Comparison of ENCODE assay signal across 10 cellular contexts in genomic region chr9:97972753-97973152, GRCh38. TPM values are rescaled to one million over a fixed set of nuclear protein-coding genes. Genes with fewer than 3 reads are reported as not detected.
"Had no signal": no experiment of that assay in that cellular context is flagged by ENCODE, and none has a peak within 500 bp of the region (broad histone marks: within the 10 kb centered on the region; RNA-seq: fewer than 3 reads in every experiment).

No MANE protein-coding gene starts in this region.

- H3K4me1 Mint-ChIP-seq: GM23338, IgD-negative memory B cell had no signal

- H3K4me3 ChIP-seq: GM23338, HAP-1 had no signal

- ATAC-seq: GM23338, HCT116, HepG2 had no signal

- H3K9me3 ChIP-seq: HAP-1 had no signal

- H3K4me2 ChIP-seq: GM23338 had no signal

- H3K36me3 Mint-ChIP-seq: IgD-negative memory B cell had no signal

- DNase-seq: H7, KG1 had no signal

- H3K4me3 Mint-ChIP-seq: GM23338, IgD-negative memory B cell had no signal

- H3K4me1 ChIP-seq: HAP-1 had no signal

- H2AFZ ChIP-seq: GM23338 had no signal

- FAIRE-seq: H1, HepG2 had no signal

- H3K36me3 ChIP-seq: HAP-1 had no signal

- H3K27ac Mint-ChIP-seq: GM23338, IgD-negative memory B cell had no signal

- H3K27me3 Mint-ChIP-seq: IgD-negative memory B cell had no signal

- H3K27ac ChIP-seq: HL-60 had no signal

RNA-seq across cellular contexts. Expression of gene HEMGN, which starts 34.8 kb away (rescaled TPM):
- total RNA-seq: GM23338, H1, H7, HepG2, HT1080 had no signal
- polyA plus RNA-seq: GM23338, H1, HepG2 had no signal
